In genomic region chr17:21041753-21042433, GRCh38 we compare ENCODE assay signal across 1 cellular context.
TF ChIP-seq lines count a peak whose summit lies in the region.

No MANE protein-coding gene starts in this region.

TF ChIP-seq in HepG2, 621 proteins besides CTCF, POLR2A, EP300 and RAD21 (continued from another document and continues in another):
- TF ChIP-seq MLXIP (CRISPR knock-in tag; IDR thresholded peaks at IDR 0.05; ENCODE audit: borderline replicate concordance) = no peak
- TF ChIP-seq NR2C2 (CRISPR knock-in tag; IDR thresholded peaks at IDR 0.05; ENCODE audit: borderline replicate concordance) = peak; percentile 95
- no peak for TF ChIP-seq IRF1 (CRISPR knock-in tag; IDR thresholded peaks at IDR 0.05; ENCODE audit: low read depth)
- no peak for TF ChIP-seq SNAPC2 (CRISPR knock-in tag; IDR thresholded peaks at IDR 0.05)
- TF ChIP-seq TRIM24 (CRISPR knock-in tag; IDR thresholded peaks at IDR 0.05) = no peak
- peak; percentile 63 for TF ChIP-seq GABPA (IDR thresholded peaks at IDR 0.05; ENCODE audit: low read depth, low read length)
- peak; percentile 87 for TF ChIP-seq GABPA (CRISPR knock-in tag; IDR thresholded peaks at IDR 0.05; ENCODE audit: low read depth)
- TF ChIP-seq TERF1 (CRISPR knock-in tag; IDR thresholded peaks at IDR 0.05) = no peak
- no peak for TF ChIP-seq ZNF550 (CRISPR knock-in tag; IDR thresholded peaks at IDR 0.05; ENCODE audit: borderline replicate concordance)
- TF ChIP-seq RNF219 (CRISPR knock-in tag; IDR thresholded peaks at IDR 0.05) = no peak
- peak; percentile 83 for TF ChIP-seq SAP130 (CRISPR knock-in tag; IDR thresholded peaks at IDR 0.05; ENCODE audit: low read depth)
- TF ChIP-seq RERE (CRISPR knock-in tag; IDR thresholded peaks at IDR 0.05; ENCODE audit: low read depth) = no peak
- 0 out of 2 replicates have a peak, but pooled peaks have one; percentile 51 for TF ChIP-seq ZFP91 (CRISPR knock-in tag; IDR thresholded peaks at IDR 0.05; ENCODE audit: borderline replicate concordance)
- TF ChIP-seq AGO2 (optimal IDR thresholded peaks at IDR 0.05; ENCODE audit: low read depth, low read length) = peak; percentile 61
- TF ChIP-seq ZNF713 (CRISPR knock-in tag; IDR thresholded peaks at IDR 0.05) = no peak
- no peak for TF ChIP-seq FOXK2 (IDR thresholded peaks at IDR 0.05)
- no peak for TF ChIP-seq SRSF9 (IDR thresholded peaks at IDR 0.05; ENCODE audit: borderline replicate concordance, insufficient read depth, low read depth, low read length, poor library complexity, severe bottlenecking)
- no peak for TF ChIP-seq KIAA2018 (CRISPR knock-in tag; IDR thresholded peaks at IDR 0.05; ENCODE audit: borderline replicate concordance)
